17 cellular contexts compared by ENCODE assay signal in genomic region chr6:132199343-132199742, GRCh38.
A peak's percentile ranks its signal among the peaks of the same experiment; 100 is the strongest.
DNase-seq lines count a peak whose midpoint lies in the region; ATAC-seq and TF ChIP-seq lines count a peak whose summit lies in the region.
"Had no signal": no experiment of that assay in that cellular context is flagged by ENCODE, and none has a peak within 500 bp of the region (broad histone marks: within the 10 kb centered on the region; RNA-seq: fewer than 3 reads in every experiment).

No MANE protein-coding gene starts in this region.

- no peaks in the 10 kb centered on the region for H3K9me3 ChIP-seq in suprapubic skin
- H3K9me3 ChIP-seq: esophagus muscularis mucosa had no signal

- TF ChIP-seq CTCF in foreskin fibroblast (IDR thresholded peaks at IDR 0.05; ENCODE audit: low read depth, low read length) (no peak), suprapubic skin (IDR thresholded peaks at IDR 0.05) (no peak)

- H3K36me3 ChIP-seq in suprapubic skin: no peaks in the 10 kb centered on the region
- H3K36me3 ChIP-seq: esophagus muscularis mucosa had no signal

- no peak overlapping the region for H3K4me3 ChIP-seq in foreskin fibroblast (ENCODE audit: low read depth in 1 of 2, low read length in 2 of 2)
- H3K4me3 ChIP-seq in suprapubic skin: no peak overlapping the region
- H3K4me3 ChIP-seq: esophagus muscularis mucosa had no signal

- H3K27me3 ChIP-seq in suprapubic skin: no peaks in the 10 kb centered on the region
- H3K27me3 ChIP-seq: esophagus muscularis mucosa had no signal

- DNase-seq in HS-27A (ENCODE audit: low read depth): peak; percentile 82
- DNase-seq in amniotic epithelial cell (ENCODE audit: low read depth): peak; percentile 41
- peak; percentile 59 to 81 for DNase-seq in foreskin fibroblast
- DNase-seq in suprapubic skin (ENCODE audit: low spot score in 2 of 2): no peak
- no peak for DNase-seq in DMS53 (lab: John Stamatoyannopoulos, UW)
- no peak for DNase-seq in DMS79 treated with DMSO at 0.1 percent for 48 hours (lab: John Stamatoyannopoulos, UW)
- DNase-seq: activated CD4-positive, alpha-beta memory T cell treated with anti-CD3 and anti-CD28 coated beads for 36 hours; activated gamma-delta T cell treated with Interleukin-2 at 50 U/mL for 16 hours; Calu3; cerebellar nuclear complex; naive thymus-derived CD8-positive, alpha-beta T cell; NCI-H1048; NCI-H446 treated with DMSO at 0.1 percent for 48 hours; right cardiac atrium had no signal

- 60% methylated on average over 3 of the region's 3 CpGs for WGBS in suprapubic skin

- no peak for ATAC-seq in HG03196 (IDR thresholded peaks at IDR 0.05; ENCODE audit: unreplicated experiment)
- ATAC-seq: naive thymus-derived CD8-positive, alpha-beta T cell; Panc1; right cardiac atrium had no signal

- no peaks in the 10 kb centered on the region for H3K4me1 ChIP-seq in suprapubic skin

- no peak for TF ChIP-seq POLR2A in suprapubic skin (IDR thresholded peaks at IDR 0.05)

- no peak for TF ChIP-seq EP300 in suprapubic skin (IDR thresholded peaks at IDR 0.05)

- H3K27ac ChIP-seq in suprapubic skin: peak overlapping the region; percentile 32

Comparison
In these comparisons a context has a peak if more than half of its experiments do, and no peak if none do; other contexts are left out.
1. DNase-seq: peak in HS-27A (single experiment), amniotic epithelial cell (single experiment) and foreskin fibroblast (2 of 2); none in suprapubic skin (0 of 2), DMS53 (single experiment) and DMS79 treated with DMSO at 0.1 percent for 48 hours (single experiment).